8 cellular contexts compared by ENCODE assay signal in the genomic region with DNA sequence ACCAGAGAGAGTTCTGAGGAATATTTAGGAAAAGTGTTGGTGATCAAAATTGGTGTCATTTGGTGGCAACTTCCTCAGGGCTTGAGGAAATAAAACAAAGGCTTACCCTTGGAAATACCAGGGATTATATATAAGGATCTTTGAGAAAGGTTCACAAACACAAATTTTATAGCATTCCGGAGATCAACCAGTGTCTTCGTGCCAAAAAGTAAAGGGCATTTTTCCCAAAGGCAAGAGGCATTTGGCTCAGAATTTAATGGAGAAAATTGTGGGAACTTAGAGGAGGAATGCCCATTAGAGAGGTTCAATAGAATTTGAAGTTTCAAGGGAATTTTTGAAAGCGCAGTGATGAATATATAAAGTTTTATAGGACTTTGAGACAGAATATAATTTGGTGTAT.
"Had no signal": no experiment of that assay in that cellular context is flagged by ENCODE, and none has a peak within 500 bp of the region (broad histone marks: within the 10 kb centered on the region; RNA-seq: fewer than 3 reads in every experiment).

No MANE protein-coding gene starts in this region.

- ATAC-seq: HCT116 had no signal

- FAIRE-seq: H54 had no signal

- H3K27ac Mint-ChIP-seq: HFFc6 had no signal

- H3K9ac ChIP-seq: GM23248 had no signal

- H3K4me3 Mint-ChIP-seq: H9, HFFc6 had no signal

- H2AFZ ChIP-seq: GM23248 had no signal

- H3K4me3 ChIP-seq: GM23248, HAP-1 had no signal

- H3K27ac ChIP-seq: GM23248 had no signal

- H3K9me3 ChIP-seq: HAP-1 had no signal

- H3K36me3 ChIP-seq: HAP-1 had no signal

- DNase-seq: GM23248, GOT3, H9, HCEC 1CT, HFFc6 had no signal
